In genomic region chr4:144711685-144712456, GRCh38 we compare ENCODE assay signal across 29 cellular contexts.
"Had no signal": no experiment of that assay in that cellular context is flagged by ENCODE, and none has a peak within 500 bp of the region (broad histone marks: within the 10 kb centered on the region; RNA-seq: fewer than 3 reads in every experiment).

No MANE protein-coding gene starts in this region.

- H3K4me3 ChIP-seq: adrenal gland, ascending aorta, psoas muscle, right atrium auricular region, smooth muscle cell, suprapubic skin, tibial nerve had no signal

- H3K4me2 ChIP-seq: smooth muscle cell had no signal

- H3K9me3 ChIP-seq: ascending aorta, psoas muscle, right atrium auricular region, suprapubic skin, tibial nerve had no signal

- H3K4me1 ChIP-seq: adrenal gland, ascending aorta, parathyroid adenoma, psoas muscle had no signal

- H3K27me3 ChIP-seq: adrenal gland, ascending aorta, brain microvascular endothelial cell, right atrium auricular region, suprapubic skin, tibial nerve had no signal

- H3K27ac ChIP-seq: adrenal gland, ascending aorta, parathyroid adenoma, psoas muscle, right atrium auricular region, suprapubic skin, tibial nerve, VCaP had no signal

- H3K9ac ChIP-seq: parathyroid adenoma had no signal

- DNase-seq: activated CD4-positive, alpha-beta T cell treated with anti-CD3 and anti-CD28 coated beads for 48 hours; activated CD4-positive, alpha-beta T cell treated with anti-CD3 and anti-CD28 coated beads, Interleukin-2, amount 50 U/mL, for 48 hours; activated CD8-positive, alpha-beta memory T cell treated with anti-CD3 and anti-CD28 coated beads for 24 hours; activated effector memory CD4-positive, alpha-beta T cell treated with Interleukin-2 at 50 U/mL for 16 hours; activated naive CD4-positive, alpha-beta T cell treated with Interleukin-2 at 50 U/mL for 16 hours; adrenal gland; brain microvascular endothelial cell; effector CD8-positive, alpha-beta T cell; left cardiac atrium; left ventricle myocardium superior; naive thymus-derived CD8-positive, alpha-beta T cell; nucleus accumbens; psoas muscle; stimulated activated CD4-positive, alpha-beta T cell treated with anti-CD3 and anti-CD28 coated beads, Interleukin-1b, Interleukin-23, amount 100 ng/mL, for 48 hours; stimulated activated CD4-positive, alpha-beta T cell treated with anti-CD3 and anti-CD28 coated beads, Interleukin-4, amount 100 ng/mL, for 4 hours; stimulated activated CD8-positive, alpha-beta memory T cell treated with anti-CD3 and anti-CD28 coated beads, Interleukin-4, amount 100 ng/mL, for 48 hours; stimulated activated naive CD8-positive, alpha-beta T cell treated with anti-CD3 and anti-CD28 coated beads, Interleukin-15, amount 100 ng/mL, for 72 hours; T-helper 9 cell had no signal

- H3K36me3 ChIP-seq: adrenal gland, ascending aorta, right atrium auricular region, suprapubic skin, tibial nerve had no signal

- H3K79me2 ChIP-seq: parathyroid adenoma had no signal

- ATAC-seq: activated CD4-positive, CD25-positive, alpha-beta regulatory T cell treated with anti-CD3 and anti-CD28 coated beads, Interleukin-2, amount 50 U/mL, for 24 hours; left cardiac atrium; left ventricle myocardium superior; naive thymus-derived CD8-positive, alpha-beta T cell; psoas muscle; stimulated activated memory B cell treated with anti-CD40 and anti-IgM and Interleukin-4, amounts not matched to agents 10 μg/mL and 1 μg/mL and 100 μg/mL, for 72 hours; stimulated activated naive CD8-positive, alpha-beta T cell treated with anti-CD3 and anti-CD28 coated beads, Interleukin-15, amount 100 ng/mL, for 72 hours had no signal

- FAIRE-seq: islet of Langerhans, TTC549 had no signal

- H2AFZ ChIP-seq: parathyroid adenoma had no signal
